Comparison of ENCODE assay signal across 27 cellular contexts in the genomic region with DNA sequence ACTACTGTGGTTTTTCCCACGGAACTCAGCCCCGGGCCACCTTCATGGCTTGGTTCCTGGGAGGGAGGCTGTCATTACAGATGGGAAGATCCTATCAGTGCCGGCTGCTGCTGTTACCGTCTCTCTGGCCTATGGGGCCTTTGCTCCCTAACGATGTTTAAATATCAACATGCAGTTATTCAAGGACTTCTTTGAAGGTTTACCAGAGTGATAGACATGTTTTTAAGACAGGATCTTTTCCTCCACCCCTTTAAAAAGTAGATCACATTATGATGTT.
DNase-seq lines count a peak whose midpoint lies in the region; ATAC-seq and TF ChIP-seq lines count a peak whose summit lies in the region.
"Had no signal": no experiment of that assay in that cellular context is flagged by ENCODE, and none has a peak within 500 bp of the region (broad histone marks: within the 10 kb centered on the region; RNA-seq: fewer than 3 reads in every experiment).

No MANE protein-coding gene starts in this region.

- no peaks in the 10 kb centered on the region for H3K36me3 Mint-ChIP-seq in nephron (ENCODE audit: low read depth)
- H3K36me3 Mint-ChIP-seq: CD4-positive, CD25-positive, alpha-beta regulatory T cell; natural killer cell treated with Interleukin-12 subunit alpha and Interleukin-12 subunit beta and Interleukin-15 and Interleukin-18, amount 100 ng/mL, for 72 hours had no signal

- peaks cover 79% of the 10 kb centered on the region for H3K4me1 Mint-ChIP-seq in nephron
- H3K4me1 Mint-ChIP-seq: activated naive CD8-positive, alpha-beta T cell treated with anti-CD3 and anti-CD28 coated beads, Interleukin-2, amount 50 U/mL, for 24 hours; CD4-positive, CD25-positive, alpha-beta regulatory T cell had no signal

- H3K4me1 ChIP-seq in body of pancreas = no peaks in the 10 kb centered on the region
- H3K4me1 ChIP-seq: lower lobe of right lung, testis had no signal

- no peaks in the 10 kb centered on the region for H3K9me3 Mint-ChIP-seq in nephron
- H3K9me3 Mint-ChIP-seq: activated naive CD8-positive, alpha-beta T cell treated with anti-CD3 and anti-CD28 coated beads, Interleukin-2, amount 50 U/mL, for 24 hours; activated T-cell treated with anti-CD3 and anti-CD28 coated beads, Interleukin-2, amount 50 U/mL, for 72 hours; CD4-positive, CD25-positive, alpha-beta regulatory T cell; dendritic cell treated with granulocyte-macrophage colony-stimulating factor and Interleukin-4, amounts not matched to agents 40 ng/mL and 50 ng/mL, for 4 days; natural killer cell treated with Interleukin-12 subunit alpha and Interleukin-12 subunit beta and Interleukin-15 and Interleukin-18, amount 100 ng/mL, for 72 hours had no signal

- H3K27me3 Mint-ChIP-seq in nephron (ENCODE audit: low read depth) = peaks cover 26% of the 10 kb centered on the region
- H3K27me3 Mint-ChIP-seq: CD4-positive, CD25-positive, alpha-beta regulatory T cell had no signal

- DNase-seq in DMS 273 (lab: John Stamatoyannopoulos, UW; ENCODE audit: unreplicated experiment) (peak; percentile 85), NCI-H1694 treated with DMSO at 0.1 percent for 48 hours (lab: John Stamatoyannopoulos, UW) (peak; percentile 94), WERI-Rb-1 (peak; percentile 58), body of pancreas (no peak), germinal center (ENCODE audit: low spot score) (no peak), NCI-H2227 (lab: John Stamatoyannopoulos, UW; ENCODE audit: unreplicated experiment) (no peak)
- DNase-seq: activated CD4-positive, alpha-beta T cell treated with anti-CD3 and anti-CD28 coated beads, Interleukin-2, amount 50 U/mL, for 4 hours; activated naive CD8-positive, alpha-beta T cell treated with anti-CD3 and anti-CD28 coated beads, Interleukin-2, amount 50 U/mL, for 24 hours; activated T-cell treated with anti-CD3 and anti-CD28 coated beads, Interleukin-2, amount 50 U/mL, for 72 hours; Calu3; CD4-positive, CD25-positive, alpha-beta regulatory T cell; foreskin keratinocyte; kidney glomerular epithelial cell; lower lobe of right lung; NCI-H1105; NCI-H1930; NCI-H226; right cardiac atrium; stimulated activated CD4-positive, alpha-beta T cell treated with anti-CD3 and anti-CD28 coated beads, Interleukin-1b, Interleukin-23, amount 100 ng/mL, for 48 hours; stimulated activated naive CD8-positive, alpha-beta T cell treated with anti-CD3 and anti-CD28 coated beads, Interleukin-15, Interleukin-2, amounts not matched to agents 100 U/mL and 50 U/mL, for 24 hours; testis had no signal

- TF ChIP-seq POLR2A in body of pancreas (IDR thresholded peaks at IDR 0.05) = no peak

- peak overlapping the region in 2 of 3 experiments; percentile 67 to 70 for H3K27ac Mint-ChIP-seq in nephron
- H3K27ac Mint-ChIP-seq: activated naive CD8-positive, alpha-beta T cell treated with anti-CD3 and anti-CD28 coated beads, Interleukin-2, amount 50 U/mL, for 24 hours; activated T-cell treated with anti-CD3 and anti-CD28 coated beads, Interleukin-2, amount 50 U/mL, for 72 hours; dendritic cell treated with granulocyte-macrophage colony-stimulating factor and Interleukin-4, amounts not matched to agents 40 ng/mL and 50 ng/mL, for 4 days; natural killer cell treated with Interleukin-12 subunit alpha and Interleukin-12 subunit beta and Interleukin-15 and Interleukin-18, amount 100 ng/mL, for 72 hours had no signal

- WGBS in body of pancreas, 2 donors = 12 to 13% methylated on average over 5 of the region's 5 CpGs

- ATAC-seq in body of pancreas = no peak
- ATAC-seq in GM21576 (IDR thresholded peaks at IDR 0.05; ENCODE audit: unreplicated experiment) = no peak
- ATAC-seq: activated CD4-positive, CD25-positive, alpha-beta regulatory T cell treated with anti-CD3 and anti-CD28 coated beads, Interleukin-2, amount 50 U/mL, for 24 hours; activated naive CD8-positive, alpha-beta T cell treated with anti-CD3 and anti-CD28 coated beads, Interleukin-2, amount 50 U/mL, for 24 hours; activated T-cell treated with anti-CD3 and anti-CD28 coated beads, Interleukin-2, amount 50 U/mL, for 72 hours; foreskin keratinocyte; lower lobe of right lung; natural killer cell treated with Interleukin-12 subunit alpha and Interleukin-12 subunit beta and Interleukin-15 and Interleukin-18, amount 100 ng/mL, for 72 hours; right cardiac atrium; stimulated activated naive CD8-positive, alpha-beta T cell treated with anti-CD3 and anti-CD28 coated beads, Interleukin-15, Interleukin-2, amounts not matched to agents 100 U/mL and 50 U/mL, for 24 hours had no signal

- intact Hi-C loops in body of pancreas (cut with DNase I) = no loop called here

- peaks cover 25% of the 10 kb centered on the region for H3K36me3 ChIP-seq in WERI-Rb-1
- no peaks in the 10 kb centered on the region for H3K36me3 ChIP-seq in body of pancreas (replicated peaks in 1 of 2; ENCODE audit: insufficient read depth in 1 of 2, low read depth in 2 of 2)
- H3K36me3 ChIP-seq: esophagus muscularis mucosa, lower lobe of right lung had no signal

- no peak for TF ChIP-seq CTCF in WERI-Rb-1 (IDR thresholded peaks at IDR 0.05; ENCODE audit: low read depth, low read length)
- TF ChIP-seq CTCF in nephron (IDR thresholded peaks at IDR 0.05; ENCODE audit: unreplicated experiment in 3 of 3) = no peak
- no peak for TF ChIP-seq CTCF in body of pancreas (IDR thresholded peaks at IDR 0.05)

- H3K9me3 ChIP-seq in WERI-Rb-1 (ENCODE audit: severe bottlenecking) = no peaks in the 10 kb centered on the region
- H3K9me3 ChIP-seq in body of pancreas = no peaks in the 10 kb centered on the region
- H3K9me3 ChIP-seq: esophagus muscularis mucosa, lower lobe of right lung, testis had no signal

- H3K4me3 Mint-ChIP-seq in nephron = no peak overlapping the region
- H3K4me3 Mint-ChIP-seq: activated naive CD8-positive, alpha-beta T cell treated with anti-CD3 and anti-CD28 coated beads, Interleukin-2, amount 50 U/mL, for 24 hours; activated T-cell treated with anti-CD3 and anti-CD28 coated beads, Interleukin-2, amount 50 U/mL, for 72 hours; CD4-positive, CD25-positive, alpha-beta regulatory T cell; dendritic cell treated with granulocyte-macrophage colony-stimulating factor and Interleukin-4, amounts not matched to agents 40 ng/mL and 50 ng/mL, for 4 days; natural killer cell treated with Interleukin-12 subunit alpha and Interleukin-12 subunit beta and Interleukin-15 and Interleukin-18, amount 100 ng/mL, for 72 hours had no signal

- H3K27ac ChIP-seq in WERI-Rb-1 = peak overlapping the region; percentile 87
- no peak overlapping the region for H3K27ac ChIP-seq in body of pancreas
- H3K27ac ChIP-seq: esophagus muscularis mucosa, foreskin keratinocyte, lower lobe of right lung, testis had no signal

- no peaks in the 10 kb centered on the region for H3K27me3 ChIP-seq in WERI-Rb-1 (ENCODE audit: insufficient read depth, low read depth, severe bottlenecking)
- H3K27me3 ChIP-seq in body of pancreas = no peaks in the 10 kb centered on the region
- H3K27me3 ChIP-seq: esophagus muscularis mucosa, testis had no signal

- H3K4me3 ChIP-seq in WERI-Rb-1 (ENCODE audit: low read depth, low read length) (no peak overlapping the region; the same call in 1 of the 2 replicates), body of pancreas (no peak overlapping the region)
- H3K4me3 ChIP-seq: esophagus muscularis mucosa, lower lobe of right lung, testis had no signal

Comparison
In these comparisons a context has a peak if more than half of its experiments do, and no peak if none do; other contexts are left out.
1. DNase-seq: peak in DMS 273 (single experiment), NCI-H1694 treated with DMSO at 0.1 percent for 48 hours (single experiment) and WERI-Rb-1 (single experiment); none in body of pancreas (0 of 4), germinal center (single experiment) and NCI-H2227 (single experiment).